Comparison of ENCODE assay signal across 7 cellular contexts in the genomic region with DNA sequence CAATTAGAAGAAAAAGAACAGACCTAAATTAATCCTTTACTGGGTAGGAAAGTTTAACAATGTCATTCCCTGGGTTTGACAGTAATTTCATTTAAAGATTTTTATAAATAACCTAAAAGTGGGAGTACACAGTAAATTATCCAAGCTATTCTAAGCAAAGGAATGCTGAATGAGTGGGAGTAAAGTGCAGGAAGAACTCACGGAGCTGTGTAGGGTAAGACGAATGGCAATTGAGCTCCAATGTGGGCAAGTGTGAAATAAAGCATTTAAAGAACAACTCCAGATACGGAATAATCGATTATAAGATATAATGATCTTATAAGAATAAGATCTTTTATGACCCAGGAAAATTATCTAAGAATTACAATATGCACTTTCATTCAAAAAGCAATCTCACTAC.
"Had no signal": no experiment of that assay in that cellular context is flagged by ENCODE, and none has a peak within 500 bp of the region (broad histone marks: within the 10 kb centered on the region; RNA-seq: fewer than 3 reads in every experiment).

No MANE protein-coding gene starts in this region.

- DNase-seq: H9, HFFc6, IMR-90, KG1 had no signal

- H3K27ac Mint-ChIP-seq: GM23338, H9, HFFc6 had no signal

- H3K9me3 Mint-ChIP-seq: GM23338 had no signal

- H3K4me3 Mint-ChIP-seq: GM23338, H9, HFFc6 had no signal

- H3K4me1 Mint-ChIP-seq: GM23338 had no signal

- ATAC-seq: GM23338, HCT116, K562 had no signal
